ENCODE assay signal across 8 cellular contexts in genomic region chr5:134053840-134054338, GRCh38. TPM values are rescaled to one million over a fixed set of nuclear protein-coding genes. Genes with fewer than 3 reads are reported as not detected.
DNase-seq lines count a peak whose midpoint lies in the region; ATAC-seq and TF ChIP-seq lines count a peak whose summit lies in the region.

No MANE protein-coding gene starts in this region.

- no peaks in the 10 kb centered on the region for H3K9me2 ChIP-seq in Loucy (replicated peaks; ENCODE audit: low read depth, low read length)

- H3K9me3 ChIP-seq in DND-41 (ENCODE audit: insufficient read depth, low read length, severe bottlenecking): no peaks in the 10 kb centered on the region
- no peaks in the 10 kb centered on the region for H3K9me3 ChIP-seq in Loucy (ENCODE audit: insufficient read depth, low read depth, low read length)

- peaks cover 21% of the 10 kb centered on the region for H3K4me1 ChIP-seq in DND-41 (ENCODE audit: insufficient read depth, low read length)
- H3K4me1 ChIP-seq in Loucy (ENCODE audit: insufficient read depth, low read length, poor library complexity, severe bottlenecking): peaks cover 13% of the 10 kb centered on the region

- H3K79me2 ChIP-seq in DND-41 (ENCODE audit: insufficient read depth, low read length) (no peaks in the 10 kb centered on the region), Loucy (ENCODE audit: insufficient read depth, low read length) (no peaks in the 10 kb centered on the region)

- no peaks in the 10 kb centered on the region for H3K27me3 ChIP-seq in DND-41 (ENCODE audit: insufficient read depth, low read length, poor library complexity)
- no peaks in the 10 kb centered on the region for H3K27me3 ChIP-seq in Loucy (ENCODE audit: insufficient read depth, low read length, poor library complexity, severe bottlenecking)

- peaks cover 7% of the 10 kb centered on the region for H3K27me3 Mint-ChIP-seq in nephron (ENCODE audit: low read depth)
- peaks cover 10% of the 10 kb centered on the region for H3K27me3 Mint-ChIP-seq in osteocyte (ENCODE audit: unreplicated experiment)

- H4K20me1 ChIP-seq in DND-41 (ENCODE audit: insufficient read depth, low read length) (0 out of 2 replicates have a peak, but pooled peaks cover 3% of the 10 kb centered on the region), Loucy (ENCODE audit: insufficient read depth, low read length, poor library complexity, severe bottlenecking) (no peaks in the 10 kb centered on the region)

- TF ChIP-seq CTCF in DND-41 (IDR thresholded peaks at IDR 0.05; ENCODE audit: borderline replicate concordance, extremely low read depth, low read length, poor library complexity, severe bottlenecking) (no peak), Loucy (conservative IDR thresholded peaks at IDR 0.05; ENCODE audit: low read length) (no peak), astrocyte of the spinal cord (IDR thresholded peaks at IDR 0.05; ENCODE audit: low read depth, low read length) (no peak), nephron (IDR thresholded peaks at IDR 0.05; ENCODE audit: unreplicated experiment in 3 of 3) (no peak), osteocyte (IDR thresholded peaks at IDR 0.05) (no peak), GM10266 (IDR thresholded peaks at IDR 0.05; ENCODE audit: control insufficient read depth, insufficient read depth, low read depth, missing control alignments) (no peak)

- peaks cover 7% of the 10 kb centered on the region for H3K4me1 Mint-ChIP-seq in nephron
- no peaks in the 10 kb centered on the region for H3K4me1 Mint-ChIP-seq in osteocyte (ENCODE audit: unreplicated experiment)

- H3K4me3 Mint-ChIP-seq in nephron: no peak overlapping the region
- no peak overlapping the region for H3K4me3 Mint-ChIP-seq in osteocyte (ENCODE audit: unreplicated experiment)

- H3K36me3 Mint-ChIP-seq in nephron (ENCODE audit: low read depth) (no peaks in the 10 kb centered on the region), osteocyte (ENCODE audit: unreplicated experiment) (no peaks in the 10 kb centered on the region)

- H3K27ac Mint-ChIP-seq in nephron (peak overlapping the region; percentile 2 to 41 (median 25)), osteocyte (ENCODE audit: unreplicated experiment) (no peak overlapping the region)

- H3K4me2 ChIP-seq in DND-41 (ENCODE audit: insufficient read depth, low read length) (no peak overlapping the region), Loucy (ENCODE audit: low read depth, low read length, poor library complexity, severe bottlenecking) (peak overlapping the region; percentile 36)

- no peak overlapping the region for H3K4me3 ChIP-seq in DND-41 (ENCODE audit: low read depth in 1 of 2, low read length in 2 of 2)
- H3K4me3 ChIP-seq in Loucy (ENCODE audit: low read length, poor library complexity, severe bottlenecking): no peak overlapping the region
- no peak overlapping the region for H3K4me3 ChIP-seq in astrocyte of the spinal cord (ENCODE audit: low read depth, low read length)

- peak; percentile 82 for ATAC-seq in DND-41 (ENCODE audit: insufficient read depth, low read depth)

- in situ Hi-C loops in astrocyte of the spinal cord (cut with HindIII; ENCODE audit: low sequenced_read_pairs): no loop called here

- H3K36me3 ChIP-seq in DND-41 (ENCODE audit: insufficient read depth, low read length): no peaks in the 10 kb centered on the region
- no peaks in the 10 kb centered on the region for H3K36me3 ChIP-seq in Loucy (ENCODE audit: insufficient read depth, low read length)

- H2AFZ ChIP-seq in DND-41 (ENCODE audit: low read depth, low read length) (0 out of 2 replicates have a peak overlapping the region, but pooled peaks have one; percentile 12), Loucy (ENCODE audit: low read length) (peak overlapping the region; percentile 77)

- H3K9me3 Mint-ChIP-seq in nephron (no peaks in the 10 kb centered on the region), osteocyte (ENCODE audit: unreplicated experiment) (no peaks in the 10 kb centered on the region)

- DNase-seq in DND-41 (peak; percentile 34), astrocyte of the spinal cord (ENCODE audit: low read depth, low spot score) (peak; percentile 51), OCI-M1 (lab: John Stamatoyannopoulos, UW) (no peak), GM19238 (ENCODE audit: insufficient read length, low spot score) (no peak), osteocyte (ENCODE audit: extremely low spot score, unreplicated experiment) (no peak), GM10266 (ENCODE audit: extremely low spot score) (no peak)

- no peaks in the 10 kb centered on the region for H3F3A ChIP-seq in Loucy (ENCODE audit: low read depth)

- 0 out of 2 replicates have a peak overlapping the region, but pooled peaks have one; percentile 6 for H3K27ac ChIP-seq in DND-41 (ENCODE audit: low read length)

- H3K9ac ChIP-seq in DND-41 (ENCODE audit: low read depth, low read length) (no peak overlapping the region), Loucy (ENCODE audit: low read depth, low read length, poor library complexity, severe bottlenecking) (peak overlapping the region; percentile 42)

RNA-seq across cellular contexts. Expression of gene VDAC1, which starts 49.1 kb away (rescaled TPM):
- total RNA-seq in osteocyte: 115 and 119 TPM in 2 replicates

Comparison
In these comparisons a context has a peak if more than half of its experiments do, and no peak if none do; other contexts are left out.
1. DNase-seq: peak in DND-41 (single experiment) and astrocyte of the spinal cord (single experiment); none in OCI-M1 (single experiment), GM19238 (single experiment), osteocyte (single experiment) and GM10266 (single experiment).